ENCODE assay signal across 34 cellular contexts in the genomic region with DNA sequence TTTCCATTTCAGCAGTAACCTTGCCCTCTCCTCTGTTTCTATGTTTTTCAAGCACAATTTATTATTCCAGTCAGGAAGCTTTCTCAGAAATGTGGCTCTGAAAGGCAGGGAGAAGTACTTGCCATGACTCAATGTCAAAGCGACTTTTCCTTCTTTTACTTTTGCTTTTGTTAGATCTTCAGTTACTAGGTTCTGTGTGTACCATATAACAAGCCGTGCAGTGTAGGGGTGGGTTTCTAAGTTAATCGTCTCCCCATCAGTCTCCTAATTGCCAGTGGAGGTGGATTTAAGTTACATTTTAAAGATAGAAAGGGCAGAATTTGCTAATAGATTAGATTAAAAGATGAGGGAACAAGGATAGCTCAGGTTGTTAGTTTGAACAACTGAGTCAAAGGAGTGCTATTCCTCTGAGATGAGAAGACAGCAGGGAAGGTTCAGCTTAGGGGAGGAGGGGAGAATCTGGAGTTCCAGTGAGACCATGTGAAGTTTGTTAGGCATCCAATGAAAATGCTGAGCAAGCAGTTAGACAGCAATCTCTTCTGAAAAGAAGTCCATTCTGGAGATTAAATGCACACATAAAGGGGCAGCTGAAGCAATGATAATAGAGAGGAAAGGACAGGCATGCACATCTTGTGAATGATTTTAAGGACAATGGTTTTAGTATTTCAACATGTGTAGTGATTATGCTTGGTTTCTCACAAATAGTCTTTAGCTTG.
"Had no signal": no experiment of that assay in that cellular context is flagged by ENCODE, and none has a peak within 500 bp of the region (broad histone marks: within the 10 kb centered on the region; RNA-seq: fewer than 3 reads in every experiment).

No MANE protein-coding gene starts in this region.

- H3K4me3 ChIP-seq: ascending aorta, body of pancreas, SJSA1 had no signal

- H3K4me1 ChIP-seq: ascending aorta, body of pancreas, SJSA1 had no signal

- FAIRE-seq: bronchial epithelial cell, TTC549 had no signal

- H3K9me3 ChIP-seq: ascending aorta, body of pancreas, SK-N-SH had no signal

- ATAC-seq: activated CD8-positive, alpha-beta T cell treated with anti-CD3 and anti-CD28 coated beads for 36 hours; activated T-cell treated with anti-CD3 and anti-CD28 coated beads, Interleukin-2, amount 50 U/mL, for 72 hours; body of pancreas; Panc1 had no signal

- DNase-seq: activated CD4-positive, alpha-beta T cell treated with anti-CD3 and anti-CD28 coated beads, Interleukin-2, amount 10 ng/mL, durations not matched to agents 24 days and 14 days; activated CD4-positive, alpha-beta T cell treated with anti-CD3 and anti-CD28 coated beads, Interleukin-2, amount 50 U/mL, for 4 hours; activated CD8-positive, alpha-beta T cell treated with anti-CD3 and anti-CD28 coated beads for 36 hours; activated gamma-delta T cell; activated naive CD4-positive, alpha-beta T cell treated with Interleukin-2 at 50 U/mL for 16 hours; activated naive CD8-positive, alpha-beta T cell treated with anti-CD3 and anti-CD28 coated beads, Interleukin-2, amount 10 ng/mL, durations not matched to agents 7 days and 5 days; activated T-cell treated with anti-CD3 and anti-CD28 coated beads, Interleukin-2, amount 50 U/mL, for 1 hour; activated T-cell treated with anti-CD3 and anti-CD28 coated beads, Interleukin-2, amount 50 U/mL, for 72 hours; amygdala; body of pancreas; central memory CD4-positive, alpha-beta T cell; Karpas-422; NCI-H1105 treated with DMSO at 0.1 percent for 48 hours; NCI-H1436; NCI-H1694; NCI-H1930; NCI-H2081 treated with DMSO at 0.1 percent for 48 hours; NCI-H226; NCI-H446 treated with DMSO at 0.1 percent for 48 hours; NCI-H524; NCI-H69; NCI-H82; RPMI8226; SHP77 treated with DMSO at 0.1 percent for 48 hours; SK-N-SH had no signal

- H3K4me1 Mint-ChIP-seq: activated CD4-positive, alpha-beta T cell treated with anti-CD3 and anti-CD28 coated beads, Interleukin-2, amount 10 ng/mL, durations not matched to agents 24 days and 14 days; activated naive CD4-positive, alpha-beta T cell treated with anti-CD3 and anti-CD28 coated beads, Interleukin-2, amount 50 U/mL, for 24 hours; activated naive CD8-positive, alpha-beta T cell treated with anti-CD3 and anti-CD28 coated beads, Interleukin-2, amount 10 ng/mL, durations not matched to agents 7 days and 5 days had no signal

- H3K27ac Mint-ChIP-seq: activated CD4-positive, alpha-beta T cell treated with anti-CD3 and anti-CD28 coated beads, Interleukin-2, amount 10 ng/mL, durations not matched to agents 24 days and 14 days; activated CD8-positive, alpha-beta T cell treated with anti-CD3 and anti-CD28 coated beads for 36 hours; activated naive CD4-positive, alpha-beta T cell treated with anti-CD3 and anti-CD28 coated beads, Interleukin-2, amount 50 U/mL, for 24 hours; activated naive CD8-positive, alpha-beta T cell treated with anti-CD3 and anti-CD28 coated beads, Interleukin-2, amount 10 ng/mL, durations not matched to agents 7 days and 5 days; activated T-cell treated with anti-CD3 and anti-CD28 coated beads, Interleukin-2, amount 50 U/mL, for 72 hours; activated T-helper 2 cell treated with anti-CD3 and anti-CD28 coated beads, Interferon-gamma antibody, Interleukin-2, Interleukin-4, amounts not matched to agents 10 μg/mL and 5 μg/mL and 100 μg/mL, durations not matched to agents 14 hours and 24 hours and 36 hours; T-helper 1 cell treated with Interleukin-12 subunit alpha and Interleukin-12 subunit beta and Interleukin-4 antibody, amounts not matched to agents 30 μg/mL and 1 μg/mL, for 36 hours; T-helper 2 cell treated with Interferon-gamma antibody and Interleukin-4, amounts not matched to agents 5 μg/mL and 100 μg/mL, for 36 hours had no signal

- H3K4me2 ChIP-seq: SK-N-SH had no signal

- H3K9me3 Mint-ChIP-seq: activated CD4-positive, alpha-beta T cell treated with anti-CD3 and anti-CD28 coated beads, Interleukin-2, amount 10 ng/mL, durations not matched to agents 24 days and 14 days; activated naive CD8-positive, alpha-beta T cell treated with anti-CD3 and anti-CD28 coated beads, Interleukin-2, amount 10 ng/mL, durations not matched to agents 7 days and 5 days; activated T-helper 2 cell treated with anti-CD3 and anti-CD28 coated beads, Interferon-gamma antibody, Interleukin-2, Interleukin-4, amounts not matched to agents 10 μg/mL and 5 μg/mL and 100 μg/mL, durations not matched to agents 14 hours and 24 hours and 36 hours; T-helper 1 cell treated with Interleukin-12 subunit alpha and Interleukin-12 subunit beta and Interleukin-4 antibody, amounts not matched to agents 30 μg/mL and 1 μg/mL, for 36 hours; T-helper 2 cell treated with Interferon-gamma antibody and Interleukin-4, amounts not matched to agents 5 μg/mL and 100 μg/mL, for 36 hours had no signal

- H3K36me3 ChIP-seq: ascending aorta, SJSA1 had no signal

- H3K27ac ChIP-seq: ascending aorta, body of pancreas, SJSA1 had no signal

- H3K4me3 Mint-ChIP-seq: activated CD4-positive, alpha-beta T cell treated with anti-CD3 and anti-CD28 coated beads, Interleukin-2, amount 10 ng/mL, durations not matched to agents 24 days and 14 days; activated CD8-positive, alpha-beta T cell treated with anti-CD3 and anti-CD28 coated beads for 36 hours; activated naive CD4-positive, alpha-beta T cell treated with anti-CD3 and anti-CD28 coated beads, Interleukin-2, amount 50 U/mL, for 24 hours; activated naive CD8-positive, alpha-beta T cell treated with anti-CD3 and anti-CD28 coated beads, Interleukin-2, amount 10 ng/mL, durations not matched to agents 7 days and 5 days; activated T-cell treated with anti-CD3 and anti-CD28 coated beads, Interleukin-2, amount 50 U/mL, for 72 hours; T-helper 1 cell treated with Interleukin-12 subunit alpha and Interleukin-12 subunit beta and Interleukin-4 antibody, amounts not matched to agents 30 μg/mL and 1 μg/mL, for 36 hours; T-helper 2 cell treated with Interferon-gamma antibody and Interleukin-4, amounts not matched to agents 5 μg/mL and 100 μg/mL, for 36 hours had no signal

- H3K27me3 ChIP-seq: ascending aorta, body of pancreas, SJSA1 had no signal

- H3K36me3 Mint-ChIP-seq: activated naive CD4-positive, alpha-beta T cell treated with anti-CD3 and anti-CD28 coated beads, Interleukin-2, amount 50 U/mL, for 24 hours; activated naive CD8-positive, alpha-beta T cell treated with anti-CD3 and anti-CD28 coated beads, Interleukin-2, amount 10 ng/mL, durations not matched to agents 7 days and 5 days had no signal
